ENCODE assay signal across 1 cellular context in genomic region chr6:32255212-32256153, GRCh38.
A peak's percentile ranks its signal among the peaks of the same experiment; 100 is the strongest.
TF ChIP-seq lines count a peak whose summit lies in the region.

No MANE protein-coding gene starts in this region.

TF ChIP-seq in K562, 482 proteins besides CTCF, POLR2A, EP300 and RAD21 (continued from another document and continues in another):
- TF ChIP-seq SRSF9 (IDR thresholded peaks at IDR 0.05; ENCODE audit: borderline replicate concordance, low read depth, low read length) (no peak), HDAC8 (tag; IDR thresholded peaks at IDR 0.05) (no peak), ARID2 (IDR thresholded peaks at IDR 0.05) (no peak), SAFB (IDR thresholded peaks at IDR 0.05; ENCODE audit: borderline replicate concordance, low read depth, low read length) (no peak), ZC3H4 (CRISPR knock-in tag; IDR thresholded peaks at IDR 0.05; ENCODE audit: borderline replicate concordance) (no peak), SAP30 (IDR thresholded peaks at IDR 0.05; ENCODE audit: borderline replicate concordance, insufficient read depth, low read depth, low read length, poor library complexity, severe bottlenecking) (no peak), FOSL1 (tag; conservative IDR thresholded peaks at IDR 0.05) (peak; percentile 96), ZNF75A (CRISPR knock-in tag; IDR thresholded peaks at IDR 0.05) (no peak), FOXM1 (IDR thresholded peaks at IDR 0.05; ENCODE audit: low read depth) (no peak), FOXM1 (CRISPR knock-in tag; IDR thresholded peaks at IDR 0.05; ENCODE audit: low read depth) (no peak), POLR2AphosphoS5 (IDR thresholded peaks at IDR 0.05; ENCODE audit: control insufficient read depth, insufficient read depth, low read depth, low read length) (no peak), RBFOX2 (IDR thresholded peaks at IDR 0.05; ENCODE audit: low read depth, low read length) (peak; percentile 32; the same call in 1 of the 2 replicates), TEAD4 (IDR thresholded peaks at IDR 0.05; ENCODE audit: low read length) (peak; percentile 91), TEAD4 (CRISPR knock-in tag; IDR thresholded peaks at IDR 0.05; ENCODE audit: borderline replicate concordance) (peak; percentile 74; the same call in 1 of the 2 replicates), MCM3 (IDR thresholded peaks at IDR 0.05) (no peak), ETV5 (CRISPR knock-in tag; IDR thresholded peaks at IDR 0.05; ENCODE audit: low read depth) (0 out of 2 replicates have a peak, but pooled peaks have one; percentile 43), PHB2 (IDR thresholded peaks at IDR 0.05; ENCODE audit: low read depth) (no peak), XRCC5 (IDR thresholded peaks at IDR 0.05; ENCODE audit: low read depth, low read length) (no peak), ZNF740 (CRISPR knock-in tag; IDR thresholded peaks at IDR 0.05) (no peak), ZNF740 (tag; IDR thresholded peaks at IDR 0.05) (no peak), MITF (IDR thresholded peaks at IDR 0.05) (no peak), FOS (IDR thresholded peaks at IDR 0.05; ENCODE audit: extremely low read depth, insufficient read length) (no peak), CBX1 (IDR thresholded peaks at IDR 0.05; ENCODE audit: low read depth) (peak; percentile 11; the same call in 1 of the 2 replicates), ZBTB9 (CRISPR knock-in tag; IDR thresholded peaks at IDR 0.05) (peak; percentile 70; the same call in 1 of the 2 replicates), PHF21A (IDR thresholded peaks at IDR 0.05; ENCODE audit: borderline replicate concordance, low read depth) (no peak), SRF (CRISPR knock-in tag; IDR thresholded peaks at IDR 0.05) (no peak), HMG20A (CRISPR knock-in tag; conservative IDR thresholded peaks at IDR 0.05) (no peak), ZNF239 (CRISPR knock-in tag; IDR thresholded peaks at IDR 0.05) (peak; percentile 11; the same call in 1 of the 2 replicates), POLR2B (IDR thresholded peaks at IDR 0.05; ENCODE audit: low read depth, partially characterized antibody) (no peak), RBM25 (IDR thresholded peaks at IDR 0.05; ENCODE audit: low read depth, low read length, severe bottlenecking) (no peak), ARNT (IDR thresholded peaks at IDR 0.05) (no peak), SIN3A (IDR thresholded peaks at IDR 0.05; ENCODE audit: borderline replicate concordance in 2 of 2, control insufficient read depth in 1 of 2, low read depth in 2 of 2, low read length in 2 of 2) (0 out of 4 replicates have a peak, but pooled peaks of 1 of the 2 experiments have one; percentile 4), ZFP91 (CRISPR knock-in tag; IDR thresholded peaks at IDR 0.05) (no peak), HDGF (IDR thresholded peaks at IDR 0.05) (no peak), PML (IDR thresholded peaks at IDR 0.05; ENCODE audit: low read length) (no peak), NR2C2 (CRISPR knock-in tag; IDR thresholded peaks at IDR 0.05) (no peak), NR2C2 (tag; IDR thresholded peaks at IDR 0.05) (no peak), THRB (CRISPR knock-in tag; conservative IDR thresholded peaks at IDR 0.05) (no peak), NR3C1 (CRISPR knock-in tag; IDR thresholded peaks at IDR 0.05) (no peak)
- TF ChIP-seq, protein P1, sequence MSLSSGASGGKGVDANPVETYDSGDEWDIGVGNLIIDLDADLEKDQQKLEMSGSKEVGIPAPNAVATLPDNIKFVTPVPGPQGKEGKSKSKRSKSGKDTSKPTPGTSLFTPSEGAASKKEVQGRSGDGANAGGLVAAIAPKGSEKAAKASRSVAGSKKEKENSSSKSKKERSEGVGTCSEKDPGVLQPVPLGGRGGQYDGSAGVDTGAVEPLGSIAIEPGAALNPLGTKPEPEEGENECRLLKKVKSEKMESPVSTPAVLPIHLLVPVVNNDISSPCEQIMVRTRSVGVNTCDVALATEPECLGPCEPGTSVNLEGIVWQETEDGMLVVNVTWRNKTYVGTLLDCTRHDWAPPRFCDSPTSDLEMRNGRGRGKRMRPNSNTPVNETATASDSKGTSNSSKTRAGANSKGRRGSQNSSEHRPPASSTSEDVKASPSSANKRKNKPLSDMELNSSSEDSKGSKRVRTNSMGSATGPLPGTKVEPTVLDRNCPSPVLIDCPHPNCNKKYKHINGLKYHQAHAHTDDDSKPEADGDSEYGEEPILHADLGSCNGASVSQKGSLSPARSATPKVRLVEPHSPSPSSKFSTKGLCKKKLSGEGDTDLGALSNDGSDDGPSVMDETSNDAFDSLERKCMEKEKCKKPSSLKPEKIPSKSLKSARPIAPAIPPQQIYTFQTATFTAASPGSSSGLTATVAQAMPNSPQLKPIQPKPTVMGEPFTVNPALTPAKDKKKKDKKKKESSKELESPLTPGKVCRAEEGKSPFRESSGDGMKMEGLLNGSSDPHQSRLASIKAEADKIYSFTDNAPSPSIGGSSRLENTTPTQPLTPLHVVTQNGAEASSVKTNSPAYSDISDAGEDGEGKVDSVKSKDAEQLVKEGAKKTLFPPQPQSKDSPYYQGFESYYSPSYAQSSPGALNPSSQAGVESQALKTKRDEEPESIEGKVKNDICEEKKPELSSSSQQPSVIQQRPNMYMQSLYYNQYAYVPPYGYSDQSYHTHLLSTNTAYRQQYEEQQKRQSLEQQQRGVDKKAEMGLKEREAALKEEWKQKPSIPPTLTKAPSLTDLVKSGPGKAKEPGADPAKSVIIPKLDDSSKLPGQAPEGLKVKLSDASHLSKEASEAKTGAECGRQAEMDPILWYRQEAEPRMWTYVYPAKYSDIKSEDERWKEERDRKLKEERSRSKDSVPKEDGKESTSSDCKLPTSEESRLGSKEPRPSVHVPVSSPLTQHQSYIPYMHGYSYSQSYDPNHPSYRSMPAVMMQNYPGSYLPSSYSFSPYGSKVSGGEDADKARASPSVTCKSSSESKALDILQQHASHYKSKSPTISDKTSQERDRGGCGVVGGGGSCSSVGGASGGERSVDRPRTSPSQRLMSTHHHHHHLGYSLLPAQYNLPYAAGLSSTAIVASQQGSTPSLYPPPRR (CRISPR knock-in tag; IDR thresholded peaks at IDR 0.05; ENCODE audit: borderline replicate concordance): 0 out of 2 replicates have a peak, but pooled peaks have one; percentile 44
- TF ChIP-seq, protein P2, sequence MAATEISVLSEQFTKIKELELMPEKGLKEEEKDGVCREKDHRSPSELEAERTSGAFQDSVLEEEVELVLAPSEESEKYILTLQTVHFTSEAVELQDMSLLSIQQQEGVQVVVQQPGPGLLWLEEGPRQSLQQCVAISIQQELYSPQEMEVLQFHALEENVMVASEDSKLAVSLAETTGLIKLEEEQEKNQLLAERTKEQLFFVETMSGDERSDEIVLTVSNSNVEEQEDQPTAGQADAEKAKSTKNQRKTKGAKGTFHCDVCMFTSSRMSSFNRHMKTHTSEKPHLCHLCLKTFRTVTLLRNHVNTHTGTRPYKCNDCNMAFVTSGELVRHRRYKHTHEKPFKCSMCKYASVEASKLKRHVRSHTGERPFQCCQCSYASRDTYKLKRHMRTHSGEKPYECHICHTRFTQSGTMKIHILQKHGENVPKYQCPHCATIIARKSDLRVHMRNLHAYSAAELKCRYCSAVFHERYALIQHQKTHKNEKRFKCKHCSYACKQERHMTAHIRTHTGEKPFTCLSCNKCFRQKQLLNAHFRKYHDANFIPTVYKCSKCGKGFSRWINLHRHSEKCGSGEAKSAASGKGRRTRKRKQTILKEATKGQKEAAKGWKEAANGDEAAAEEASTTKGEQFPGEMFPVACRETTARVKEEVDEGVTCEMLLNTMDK (IDR thresholded peaks at IDR 0.05; ENCODE audit: borderline replicate concordance, insufficient read depth, low read depth, low read length, poor library complexity, severe bottlenecking): peak; percentile 94
- TF ChIP-seq, protein P3, sequence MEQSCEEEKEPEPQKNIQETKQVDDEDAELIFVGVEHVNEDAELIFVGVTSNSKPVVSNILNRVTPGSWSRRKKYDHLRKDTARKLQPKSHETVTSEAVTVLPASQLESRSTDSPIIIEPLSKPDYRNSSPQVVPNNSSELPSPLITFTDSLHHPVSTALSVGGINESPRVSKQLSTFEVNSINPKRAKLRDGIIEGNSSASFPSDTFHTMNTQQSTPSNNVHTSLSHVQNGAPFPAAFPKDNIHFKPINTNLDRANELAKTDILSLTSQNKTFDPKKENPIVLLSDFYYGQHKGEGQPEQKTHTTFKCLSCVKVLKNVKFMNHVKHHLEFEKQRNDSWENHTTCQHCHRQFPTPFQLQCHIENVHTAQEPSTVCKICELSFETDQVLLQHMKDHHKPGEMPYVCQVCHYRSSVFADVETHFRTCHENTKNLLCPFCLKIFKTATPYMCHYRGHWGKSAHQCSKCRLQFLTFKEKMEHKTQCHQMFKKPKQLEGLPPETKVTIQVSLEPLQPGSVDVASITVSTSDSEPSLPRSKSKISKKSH (CRISPR knock-in tag; IDR thresholded peaks at IDR 0.05): no peak
- TF ChIP-seq, protein P4, sequence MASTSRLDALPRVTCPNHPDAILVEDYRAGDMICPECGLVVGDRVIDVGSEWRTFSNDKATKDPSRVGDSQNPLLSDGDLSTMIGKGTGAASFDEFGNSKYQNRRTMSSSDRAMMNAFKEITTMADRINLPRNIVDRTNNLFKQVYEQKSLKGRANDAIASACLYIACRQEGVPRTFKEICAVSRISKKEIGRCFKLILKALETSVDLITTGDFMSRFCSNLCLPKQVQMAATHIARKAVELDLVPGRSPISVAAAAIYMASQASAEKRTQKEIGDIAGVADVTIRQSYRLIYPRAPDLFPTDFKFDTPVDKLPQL (IDR thresholded peaks at IDR 0.05; ENCODE audit: extremely low read depth, insufficient read length): no peak
- TF ChIP-seq, protein P5, sequence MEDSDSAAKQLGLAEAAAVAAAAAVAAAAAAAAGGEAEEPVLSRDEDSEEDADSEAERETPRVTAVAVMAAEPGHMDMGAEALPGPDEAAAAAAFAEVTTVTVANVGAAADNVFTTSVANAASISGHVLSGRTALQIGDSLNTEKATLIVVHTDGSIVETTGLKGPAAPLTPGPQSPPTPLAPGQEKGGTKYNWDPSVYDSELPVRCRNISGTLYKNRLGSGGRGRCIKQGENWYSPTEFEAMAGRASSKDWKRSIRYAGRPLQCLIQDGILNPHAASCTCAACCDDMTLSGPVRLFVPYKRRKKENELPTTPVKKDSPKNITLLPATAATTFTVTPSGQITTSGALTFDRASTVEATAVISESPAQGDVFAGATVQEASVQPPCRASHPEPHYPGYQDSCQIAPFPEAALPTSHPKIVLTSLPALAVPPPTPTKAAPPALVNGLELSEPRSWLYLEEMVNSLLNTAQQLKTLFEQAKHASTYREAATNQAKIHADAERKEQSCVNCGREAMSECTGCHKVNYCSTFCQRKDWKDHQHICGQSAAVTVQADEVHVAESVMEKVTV (CRISPR knock-in tag; IDR thresholded peaks at IDR 0.05): no peak
- TF ChIP-seq, protein P6, sequence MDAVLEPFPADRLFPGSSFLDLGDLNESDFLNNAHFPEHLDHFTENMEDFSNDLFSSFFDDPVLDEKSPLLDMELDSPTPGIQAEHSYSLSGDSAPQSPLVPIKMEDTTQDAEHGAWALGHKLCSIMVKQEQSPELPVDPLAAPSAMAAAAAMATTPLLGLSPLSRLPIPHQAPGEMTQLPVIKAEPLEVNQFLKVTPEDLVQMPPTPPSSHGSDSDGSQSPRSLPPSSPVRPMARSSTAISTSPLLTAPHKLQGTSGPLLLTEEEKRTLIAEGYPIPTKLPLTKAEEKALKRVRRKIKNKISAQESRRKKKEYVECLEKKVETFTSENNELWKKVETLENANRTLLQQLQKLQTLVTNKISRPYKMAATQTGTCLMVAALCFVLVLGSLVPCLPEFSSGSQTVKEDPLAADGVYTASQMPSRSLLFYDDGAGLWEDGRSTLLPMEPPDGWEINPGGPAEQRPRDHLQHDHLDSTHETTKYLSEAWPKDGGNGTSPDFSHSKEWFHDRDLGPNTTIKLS (IDR thresholded peaks at IDR 0.05; ENCODE audit: borderline replicate concordance, low read depth): no peak
